In the genomic region with DNA sequence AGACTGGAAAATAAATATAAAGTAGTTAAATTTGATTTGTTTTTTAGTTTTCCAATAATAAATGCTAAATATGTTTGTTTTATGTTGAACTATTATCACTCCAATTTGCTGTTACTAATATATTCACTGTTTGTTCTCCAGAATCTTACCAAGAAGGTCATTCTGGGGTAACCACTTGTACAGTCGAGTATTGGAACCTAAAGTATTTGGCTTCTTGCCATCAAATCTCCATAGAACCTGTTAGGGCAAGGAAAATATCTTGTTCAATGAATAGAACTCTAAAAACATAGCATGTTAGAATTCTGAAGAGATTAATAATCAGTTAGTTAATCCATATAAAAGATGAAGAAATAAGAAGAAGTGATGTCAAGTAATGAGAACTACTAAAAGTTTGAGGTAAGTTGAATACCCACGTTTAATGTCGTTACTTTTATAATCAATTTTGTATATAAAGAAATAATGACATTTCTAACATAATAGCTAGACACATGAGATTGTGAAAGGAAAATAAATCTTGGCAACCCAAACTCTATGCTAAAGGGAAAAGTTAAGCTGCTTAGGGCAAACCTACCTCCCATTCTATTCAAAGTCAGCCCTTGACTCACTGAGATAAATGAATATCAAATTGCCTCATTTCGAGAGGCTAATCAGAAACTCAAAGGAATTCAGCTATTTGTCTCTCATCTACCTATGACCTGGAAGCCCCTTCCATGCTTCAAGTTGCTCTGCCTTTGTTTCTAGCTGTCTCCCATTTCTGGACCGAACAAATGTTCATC, we compare ENCODE assay signal across 16 cellular contexts. TPM values are rescaled to one million over a fixed set of nuclear protein-coding genes. Genes with fewer than 3 reads are reported as not detected.
"Had no signal": no experiment of that assay in that cellular context is flagged by ENCODE, and none has a peak within 500 bp of the region (broad histone marks: within the 10 kb centered on the region; RNA-seq: fewer than 3 reads in every experiment).

No MANE protein-coding gene starts in this region.

- H3K27me3 ChIP-seq: colonic mucosa, gastroesophageal sphincter had no signal

- H3K36me3 Mint-ChIP-seq: activated CD4-positive, alpha-beta memory T cell treated with anti-CD3 and anti-CD28 coated beads for 36 hours; T-cell had no signal

- H3K4me3 ChIP-seq: colonic mucosa, gastroesophageal sphincter, thoracic aorta had no signal

- H3K4me3 Mint-ChIP-seq: activated CD4-positive, alpha-beta memory T cell treated with anti-CD3 and anti-CD28 coated beads for 36 hours; activated T-cell treated with anti-CD3 and anti-CD28 coated beads, Interleukin-2, amount 50 U/mL, for 72 hours; nephron progenitor cell; stimulated activated naive CD8-positive, alpha-beta T cell treated with anti-CD3 and anti-CD28 coated beads, Interleukin-15, amount 100 ng/mL, for 72 hours; T-cell had no signal

- H3K4me1 ChIP-seq: colonic mucosa, gastroesophageal sphincter had no signal

- H3K9me3 Mint-ChIP-seq: activated CD4-positive, alpha-beta memory T cell treated with anti-CD3 and anti-CD28 coated beads for 36 hours; activated T-cell treated with anti-CD3 and anti-CD28 coated beads, Interleukin-2, amount 50 U/mL, for 72 hours; T-cell had no signal

- H3K27ac ChIP-seq: gastroesophageal sphincter, thoracic aorta had no signal

- H3K36me3 ChIP-seq: colonic mucosa, gastroesophageal sphincter, thoracic aorta had no signal

- H3K9me3 ChIP-seq: colonic mucosa, gastroesophageal sphincter, thoracic aorta had no signal

- H3K27ac Mint-ChIP-seq: activated CD4-positive, alpha-beta memory T cell treated with anti-CD3 and anti-CD28 coated beads for 36 hours; activated T-cell treated with anti-CD3 and anti-CD28 coated beads, Interleukin-2, amount 50 U/mL, for 72 hours; nephron progenitor cell; stimulated activated naive CD8-positive, alpha-beta T cell treated with anti-CD3 and anti-CD28 coated beads, Interleukin-15, amount 100 ng/mL, for 72 hours; T-cell had no signal

- ATAC-seq: activated T-cell treated with anti-CD3 and anti-CD28 coated beads, Interleukin-2, amount 50 U/mL, for 72 hours; gastroesophageal sphincter; stimulated activated naive CD8-positive, alpha-beta T cell treated with anti-CD3 and anti-CD28 coated beads, Interleukin-15, amount 100 ng/mL, for 72 hours; T-cell had no signal

- DNase-seq: activated CD4-positive, alpha-beta memory T cell treated with anti-CD3 and anti-CD28 coated beads for 36 hours; activated T-cell treated with anti-CD3 and anti-CD28 coated beads, Interleukin-2, amount 50 U/mL, for 72 hours; aorta; colonic mucosa; mesenchymal stem cell; nephron progenitor cell; stimulated activated CD4-positive, alpha-beta T cell treated with anti-CD3 and anti-CD28 coated beads, Interleukin-15, amount 100 ng/mL, for 24 hours; stimulated activated CD4-positive, alpha-beta T cell treated with anti-CD3 and anti-CD28 coated beads, Interleukin-4, amount 100 ng/mL, for 24 hours; stimulated activated naive CD8-positive, alpha-beta T cell treated with anti-CD3 and anti-CD28 coated beads, Interleukin-15, amount 100 ng/mL, for 72 hours; T-cell; T1000 had no signal

RNA-seq across cellular contexts. Expression of gene UGT2B15, which starts 15.3 kb away (rescaled TPM):
- total RNA-seq: activated CD4-positive, alpha-beta memory T cell treated with anti-CD3 and anti-CD28 coated beads for 36 hours; activated T-cell treated with anti-CD3 and anti-CD28 coated beads, Interleukin-2, amount 50 U/mL, for 72 hours; aorta; cardiac septum; gastroesophageal sphincter; osteoblast; skeletal muscle tissue; thoracic aorta had no signal
